ENCODE assay signal across 8 cellular contexts in genomic region chr2:218034497-218035213, GRCh38. TPM values are rescaled to one million over a fixed set of nuclear protein-coding genes. Genes with fewer than 3 reads are reported as not detected.
A peak's percentile ranks its signal among the peaks of the same experiment; 100 is the strongest.
DNase-seq lines count a peak whose midpoint lies in the region; ATAC-seq and TF ChIP-seq lines count a peak whose summit lies in the region.
"Not testable (repeated sequence)": the region's sequence is repeated elsewhere in the genome, so short reads cannot be mapped to it uniquely, and the experiment has no call there.

No MANE protein-coding gene starts in this region.

- peak overlapping the region; percentile 14; the same call in 1 of the 2 replicates for H3K4me3 ChIP-seq in BJ (ENCODE audit: low read depth, low read length)
- H3K4me3 ChIP-seq in coronary artery: peak overlapping the region; percentile 60

- intact Hi-C loops in activated CD4-positive, alpha-beta T cell treated with anti-CD3 and anti-CD28 coated beads, Interleukin-2, amount 10 ng/mL, durations not matched to agents 24 days and 14 days (cut with micrococcal nuclease): loop anchor here (1.0 kb wide), 2 partner anchors 34 to 245 kb away; no protein-coding TSS in a partner anchor

- H3K27me3 ChIP-seq in BJ (ENCODE audit: control insufficient read depth, insufficient read depth, low read length): peaks cover 20% of the 10 kb centered on the region

- not testable (repeated sequence) for H3K36me3 Mint-ChIP-seq in activated CD4-positive, alpha-beta T cell treated with anti-CD3 and anti-CD28 coated beads, Interleukin-2, amount 10 ng/mL, durations not matched to agents 24 days and 14 days (ENCODE audit: low read depth)

- not testable (repeated sequence) for H3K36me3 ChIP-seq in BJ (ENCODE audit: control insufficient read depth, insufficient read depth, low read length)

- CTCF ChIA-PET in BJ (lab: Yijun Ruan, JAX): interaction anchor here (0.8 to 9.1 kb wide), 17 partner anchors 9 to 256 kb away, joined by 3 to 176 read pairs (median 4); partner anchors contain the start of genes RUFY4 and TNS1

- H3K4me3 Mint-ChIP-seq in activated CD4-positive, alpha-beta T cell treated with anti-CD3 and anti-CD28 coated beads, Interleukin-2, amount 10 ng/mL, durations not matched to agents 24 days and 14 days: peak overlapping the region; percentile 72

- H3K9me3 Mint-ChIP-seq in activated CD4-positive, alpha-beta T cell treated with anti-CD3 and anti-CD28 coated beads, Interleukin-2, amount 10 ng/mL, durations not matched to agents 24 days and 14 days: not testable (repeated sequence)

- peak; percentile 73 for TF ChIP-seq CTCF in BJ (IDR thresholded peaks at IDR 0.05; ENCODE audit: insufficient read depth, low read depth, low read length)
- TF ChIP-seq CTCF in coronary artery (IDR thresholded peaks at IDR 0.05): peak; percentile 40

- H3K27me3 Mint-ChIP-seq in activated CD4-positive, alpha-beta T cell treated with anti-CD3 and anti-CD28 coated beads, Interleukin-2, amount 10 ng/mL, durations not matched to agents 24 days and 14 days: not testable (repeated sequence)

- peak overlapping the region; percentile 67 for H3K27ac Mint-ChIP-seq in activated CD4-positive, alpha-beta T cell treated with anti-CD3 and anti-CD28 coated beads, Interleukin-2, amount 10 ng/mL, durations not matched to agents 24 days and 14 days

- peaks cover 23% of the 10 kb centered on the region for H3K4me1 Mint-ChIP-seq in activated CD4-positive, alpha-beta T cell treated with anti-CD3 and anti-CD28 coated beads, Interleukin-2, amount 10 ng/mL, durations not matched to agents 24 days and 14 days

- ATAC-seq in GM19351 (IDR thresholded peaks at IDR 0.05; ENCODE audit: unreplicated experiment) (peak; percentile 90), HG03432 (IDR thresholded peaks at IDR 0.05; ENCODE audit: unreplicated experiment) (peak; percentile 83)

- POLR2A ChIA-PET in BJ (lab: Charles Lee): not testable (repeated sequence)

- DNase-seq in BJ (ENCODE audit: low read depth): not testable (repeated sequence)
- peak; percentile 6 for DNase-seq in NCI-H524 treated with DMSO at 0.1 percent for 48 hours (lab: John Stamatoyannopoulos, UW)
- peak; percentile 90 for DNase-seq in activated CD4-positive, alpha-beta T cell treated with anti-CD3 and anti-CD28 coated beads, Interleukin-2, amount 10 ng/mL, durations not matched to agents 24 days and 14 days
- DNase-seq in coronary artery (ENCODE audit: low spot score): peak; percentile 78
- peak; percentile 92 for DNase-seq in left kidney (ENCODE audit: low read depth, low spot score)
- peak; percentile 40 to 53 for DNase-seq in stimulated activated CD4-positive, alpha-beta T cell treated with anti-CD3 and anti-CD28 coated beads, Interleukin-2, amount 100 ng/mL, for 48 hours

- not testable (repeated sequence) for H3K27ac ChIP-seq in coronary artery

RNA-seq across cellular contexts. Expression of gene TNS1, which starts 31.9 kb away (rescaled TPM):
- polyA plus RNA-seq in BJ (2011; rRNA removed): 20.9 and 35.6 TPM in 2 replicates
- 64.8 and 99.3 TPM in 2 replicates for polyA minus RNA-seq in BJ (2011; rRNA and poly(A)+ RNA removed)
- total RNA-seq in activated CD4-positive, alpha-beta T cell treated with anti-CD3 and anti-CD28 coated beads, Interleukin-2, amount 10 ng/mL, durations not matched to agents 24 days and 14 days: 0.70 and 1.3 TPM in 2 replicates

RNA-seq across cellular contexts. Expression of gene RUFY4, which starts 34.4 kb away (rescaled TPM):
- polyA plus RNA-seq in BJ (2011; rRNA removed): not detected in 2 replicates
- not detected in 2 replicates for polyA minus RNA-seq in BJ (2011; rRNA and poly(A)+ RNA removed)
- total RNA-seq in activated CD4-positive, alpha-beta T cell treated with anti-CD3 and anti-CD28 coated beads, Interleukin-2, amount 10 ng/mL, durations not matched to agents 24 days and 14 days: 0.52 and 1.8 TPM in 2 replicates
